In genomic region chr15:30407636-30408035, GRCh38 we compare ENCODE assay signal across 9 cellular contexts. TPM values are rescaled to one million over a fixed set of nuclear protein-coding genes. Genes with fewer than 3 reads are reported as not detected.
DNase-seq lines count a peak whose midpoint lies in the region; TF ChIP-seq lines count a peak whose summit lies in the region.
"Not testable (repeated sequence)": the region's sequence is repeated elsewhere in the genome, so short reads cannot be mapped to it uniquely, and the experiment has no call there.
"Had no signal": no experiment of that assay in that cellular context is flagged by ENCODE, and none has a peak within 500 bp of the region (broad histone marks: within the 10 kb centered on the region; RNA-seq: fewer than 3 reads in every experiment).

No MANE protein-coding gene starts in this region.

- not testable (repeated sequence) for H3K27me3 Mint-ChIP-seq in H9 (ENCODE audit: low read depth); endothelial cell (ENCODE audit: unreplicated experiment)

- H3K4me1 Mint-ChIP-seq in H9; endothelial cell (ENCODE audit: unreplicated experiment): not testable (repeated sequence)

- H3K23ac ChIP-seq in H9 (ENCODE audit: insufficient read length, low read depth, low read length): not testable (repeated sequence)

- H4K20me1 ChIP-seq in H9 (ENCODE audit: control insufficient read depth, insufficient read depth, insufficient read length): not testable (repeated sequence)

- not testable (repeated sequence) for H3K36me3 ChIP-seq in prostate gland

- H3K9me3 ChIP-seq in H9 (ENCODE audit: control insufficient read depth, low read depth, low read length); prostate gland: not testable (repeated sequence)

- not testable (repeated sequence) for H3K14ac ChIP-seq in H9 (ENCODE audit: insufficient read depth, low read length)

- H2AK5ac ChIP-seq in H9 (ENCODE audit: insufficient read length, low read length): not testable (repeated sequence)

- not testable (repeated sequence) for H2AFZ ChIP-seq in H9 (ENCODE audit: low read length)

- H3K4me3 ChIP-seq in prostate gland: not testable (repeated sequence)

- not testable (repeated sequence) for H4K5ac ChIP-seq in H9 (ENCODE audit: insufficient read length, low read depth, low read length)

- H3K23me2 ChIP-seq in H9 (ENCODE audit: insufficient read length, low read depth, low read length, poor library complexity, severe bottlenecking): not testable (repeated sequence)

- not testable (repeated sequence) for H4K91ac ChIP-seq in H9 (ENCODE audit: insufficient read length, low read depth, low read length)

- H2BK15ac ChIP-seq in H9 (ENCODE audit: low read depth, low read length): not testable (repeated sequence)

- not testable (repeated sequence) for H3K79me1 ChIP-seq in H9 (ENCODE audit: insufficient read depth, low read depth, low read length, poor library complexity, severe bottlenecking)

- not testable (repeated sequence) for H3K27ac Mint-ChIP-seq in H9; endothelial cell (ENCODE audit: unreplicated experiment)

- H3K56ac ChIP-seq in H9 (ENCODE audit: insufficient read length, low read depth, low read length): not testable (repeated sequence)

- not testable (repeated sequence) for H3T11ph ChIP-seq in H9 (ENCODE audit: low read length)

- intact Hi-C loops in prostate gland (cut with DNase I): not testable (repeated sequence)

- WGBS in H9 (ENCODE audit: extremely low coverage, insufficient read length, low lambda C conversion rate): no CpG with 5 or more reads among the region's 6 CpGs
- WGBS in prostate gland: 87% methylated on average over 5 of the region's 6 CpGs

- peak; percentile 10 for DNase-seq in H9
- DNase-seq in activated CD8-positive, alpha-beta memory T cell treated with anti-CD3 and anti-CD28 coated beads for 24 hours: peak; percentile 49
- DNase-seq in astrocyte of the hippocampus (ENCODE audit: low read depth, low spot score): peak; percentile 0
- peak; percentile 0 for DNase-seq in endothelial cell (ENCODE audit: low spot score)
- DNase-seq in iris pigment epithelial cell (ENCODE audit: low read depth): peak; percentile 0
- peak; percentile 47 for DNase-seq in mesenteric fat pad (ENCODE audit: low spot score)
- peak; percentile 2 for DNase-seq in prostate gland (ENCODE audit: low spot score)
- DNase-seq in ureter (ENCODE audit: low spot score): peak; percentile 28

- H3K79me2 ChIP-seq in H9 (ENCODE audit: insufficient read depth, low read length): not testable (repeated sequence)

- not testable (repeated sequence) for TF ChIP-seq POLR2A in prostate gland (IDR thresholded peaks at IDR 0.05)

- H4K8ac ChIP-seq in H9 (replicated peaks; ENCODE audit: insufficient read length, low read depth, low read length): not testable (repeated sequence)

- H3K4me2 ChIP-seq in H9 (ENCODE audit: insufficient read depth, insufficient read length, low read length): not testable (repeated sequence)

- H3K18ac ChIP-seq in H9 (ENCODE audit: insufficient read length, low read depth, low read length): not testable (repeated sequence)

- not testable (repeated sequence) for H3K9ac ChIP-seq in H9 (ENCODE audit: extremely low read depth, insufficient read length, low read length)

- H3K4me3 Mint-ChIP-seq in H9; endothelial cell (ENCODE audit: unreplicated experiment): not testable (repeated sequence)

- not testable (repeated sequence) for H2BK12ac ChIP-seq in H9 (ENCODE audit: insufficient read length, low read depth, low read length)

- not testable (repeated sequence) for H3K36me3 Mint-ChIP-seq in H9 (ENCODE audit: insufficient read depth in 1 of 3, low read depth in 3 of 3); endothelial cell (ENCODE audit: low read depth, unreplicated experiment)

- not testable (repeated sequence) for H2BK120ac ChIP-seq in H9 (ENCODE audit: low read depth, low read length, poor library complexity, severe bottlenecking)

- H3K9me3 Mint-ChIP-seq in H9; endothelial cell (ENCODE audit: unreplicated experiment): not testable (repeated sequence)

- TF ChIP-seq CTCF in H9 (conservative IDR thresholded peaks at IDR 0.05); endothelial cell (IDR thresholded peaks at IDR 0.05; ENCODE audit: unreplicated experiment); prostate gland (IDR thresholded peaks at IDR 0.05): not testable (repeated sequence)

- not testable (repeated sequence) for H3K27ac ChIP-seq in H9 (ENCODE audit: insufficient read length, low read depth, low read length); prostate gland

- not testable (repeated sequence) for H3K4ac ChIP-seq in H9 (ENCODE audit: low read depth, low read length)

- not testable (repeated sequence) for H2BK5ac ChIP-seq in H9 (ENCODE audit: insufficient read length, low read length)

- H3K27me3 ChIP-seq in H9 (ENCODE audit: insufficient read depth, low read length); prostate gland (replicated peaks; ENCODE audit: insufficient read depth): not testable (repeated sequence)

- not testable (repeated sequence) for H3K4me1 ChIP-seq in H9 (ENCODE audit: insufficient read depth, low read length); prostate gland (replicated peaks)

- not testable (repeated sequence) for H2BK20ac ChIP-seq in H9 (ENCODE audit: low read depth, low read length, poor library complexity, severe bottlenecking)

RNA-seq across cellular contexts. Expression of gene GOLGA8R, which starts 6.4 kb away (rescaled TPM):
- total RNA-seq in H9 (2021) (0.20 and 0.26 TPM in 2 replicates), endothelial cell (ENCODE audit: unreplicated experiment) (0.92 TPM), mesenteric fat pad (2.6 TPM), prostate gland (1 to 10 TPM; 3.4 to 3.7 TPM), ureter (9.9 TPM)

RNA-seq across cellular contexts. Expression of gene CHRFAM7A, which starts 14.3 kb away (rescaled TPM):
- total RNA-seq in H9 (2021) (2.4 and 4.3 TPM in 2 replicates), endothelial cell (ENCODE audit: unreplicated experiment) (1.9 TPM), mesenteric fat pad (3.5 TPM), prostate gland (10 to 100 TPM in 1 of 2 donors, under 1 TPM in 1; 0.46 to 16.4 TPM), ureter (2.7 TPM)
- total RNA-seq: GM23248 had no signal
